8 cellular contexts compared by ENCODE assay signal in genomic region chr9:4832786-4833579, GRCh38. TPM values are rescaled to one million over a fixed set of nuclear protein-coding genes. Genes with fewer than 3 reads are reported as not detected.
DNase-seq lines count a peak whose midpoint lies in the region; ATAC-seq and TF ChIP-seq lines count a peak whose summit lies in the region.

No MANE protein-coding gene starts in this region.

- no peak overlapping the region for H3K23ac ChIP-seq in trophoblast cell (ENCODE audit: low read length)

- H3K4me1 ChIP-seq in trophoblast cell (ENCODE audit: control insufficient read depth in 1 of 2, insufficient read depth in 2 of 2, low read length in 2 of 2), result no peaks in the 10 kb centered on the region

- peak; percentile 78 for DNase-seq in AG20443 (ENCODE audit: low spot score)
- DNase-seq in NCI-H226, result peak; percentile 82
- peak; percentile 98 for DNase-seq in brain microvascular endothelial cell
- DNase-seq in trophoblast cell, result peak; percentile 52 to 69
- DNase-seq in NOMO-1 treated with dmso at 0.1 percent for 144 hours (lab: John Stamatoyannopoulos, UW; ENCODE audit: unreplicated experiment), result no peak
- DNase-seq in NCI-H446 (lab: John Stamatoyannopoulos, UW), result no peak

- H2BK120ac ChIP-seq in trophoblast cell (ENCODE audit: insufficient read depth, low read length, poor library complexity), result no peak overlapping the region

- H3K4ac ChIP-seq in trophoblast cell (ENCODE audit: low read depth, low read length), result no peak overlapping the region

- no peak overlapping the region for H4K8ac ChIP-seq in trophoblast cell (ENCODE audit: low read depth, low read length)

- H3K79me2 ChIP-seq in trophoblast cell (ENCODE audit: control insufficient read depth, insufficient read depth, low read length, poor library complexity), result no peaks in the 10 kb centered on the region

- H3K9ac ChIP-seq in trophoblast cell (ENCODE audit: low read length), result no peak overlapping the region

- H3K27me3 ChIP-seq in brain microvascular endothelial cell (replicated peaks) (no peaks in the 10 kb centered on the region), trophoblast cell (ENCODE audit: insufficient read depth, low read length) (no peaks in the 10 kb centered on the region)

- no peak overlapping the region for H4K91ac ChIP-seq in trophoblast cell (ENCODE audit: low read depth, low read length)

- ATAC-seq in HG02588 (IDR thresholded peaks at IDR 0.05; ENCODE audit: unreplicated experiment) (no peak), HG02885 (IDR thresholded peaks at IDR 0.05; ENCODE audit: poor library complexity, unreplicated experiment) (no peak)

- H3K4me2 ChIP-seq in trophoblast cell (ENCODE audit: low read length), result no peak overlapping the region

- H3K36me3 ChIP-seq in brain microvascular endothelial cell (replicated peaks) (no peaks in the 10 kb centered on the region), trophoblast cell (ENCODE audit: control insufficient read depth in 1 of 2, insufficient read depth in 2 of 2, low read length in 2 of 2) (peaks cover 0 to 2% of the 10 kb centered on the region in 2 experiments)

- H2AK5ac ChIP-seq in trophoblast cell (ENCODE audit: low read length), result no peak overlapping the region

- no peaks in the 10 kb centered on the region for H3K9me3 ChIP-seq in trophoblast cell (ENCODE audit: insufficient read depth, low read depth, low read length)

- H2BK12ac ChIP-seq in trophoblast cell (ENCODE audit: low read length), result no peak overlapping the region

- H3K4me3 ChIP-seq in brain microvascular endothelial cell (ENCODE audit: low read depth, low read length), result no peak overlapping the region
- H3K4me3 ChIP-seq in trophoblast cell (ENCODE audit: low read depth, low read length), result no peak overlapping the region

- in situ Hi-C loops in brain microvascular endothelial cell (cut with HindIII; ENCODE audit: low pct_ligation_motif_present, low sequenced_read_pairs), result no loop called here

- H3K27ac ChIP-seq in brain microvascular endothelial cell (peak overlapping the region; percentile 95), trophoblast cell (ENCODE audit: low read depth, low read length) (no peak overlapping the region)

- no peak overlapping the region for H4K12ac ChIP-seq in trophoblast cell (ENCODE audit: low read depth, low read length)

- H2BK5ac ChIP-seq in trophoblast cell (ENCODE audit: low read depth, low read length, poor library complexity), result no peak overlapping the region

- no peak overlapping the region for H2AFZ ChIP-seq in trophoblast cell (ENCODE audit: insufficient read depth, low read length, poor library complexity)

- no CpG with 5 or more reads among the region's 7 CpGs for WGBS in trophoblast cell (ENCODE audit: extremely low coverage, insufficient coverage, insufficient read length)

- no peaks in the 10 kb centered on the region for H3K79me1 ChIP-seq in trophoblast cell (ENCODE audit: low read length)

- no peak for TF ChIP-seq CTCF in brain microvascular endothelial cell (IDR thresholded peaks at IDR 0.05; ENCODE audit: low read depth, low read length, missing control alignments)

- no peak overlapping the region for H3K14ac ChIP-seq in trophoblast cell (ENCODE audit: low read length)

- no peak overlapping the region for H3K18ac ChIP-seq in trophoblast cell (ENCODE audit: low read length)

RNA-seq across cellular contexts. Expression of gene RCL1, which starts 40.2 kb away (rescaled TPM):
- 25.3 and 26.8 TPM in 2 replicates for polyA plus RNA-seq in trophoblast cell (2013)

Comparison
In these comparisons a context has a peak if more than half of its experiments do, and no peak if none do; other contexts are left out.
1. DNase-seq: peak in AG20443 (single experiment), NCI-H226 (single experiment), brain microvascular endothelial cell (single experiment) and trophoblast cell (2 of 2); none in NOMO-1 treated with dmso at 0.1 percent for 144 hours (single experiment) and NCI-H446 (0 of 2).